14 cellular contexts compared by ENCODE assay signal in the genomic region with DNA sequence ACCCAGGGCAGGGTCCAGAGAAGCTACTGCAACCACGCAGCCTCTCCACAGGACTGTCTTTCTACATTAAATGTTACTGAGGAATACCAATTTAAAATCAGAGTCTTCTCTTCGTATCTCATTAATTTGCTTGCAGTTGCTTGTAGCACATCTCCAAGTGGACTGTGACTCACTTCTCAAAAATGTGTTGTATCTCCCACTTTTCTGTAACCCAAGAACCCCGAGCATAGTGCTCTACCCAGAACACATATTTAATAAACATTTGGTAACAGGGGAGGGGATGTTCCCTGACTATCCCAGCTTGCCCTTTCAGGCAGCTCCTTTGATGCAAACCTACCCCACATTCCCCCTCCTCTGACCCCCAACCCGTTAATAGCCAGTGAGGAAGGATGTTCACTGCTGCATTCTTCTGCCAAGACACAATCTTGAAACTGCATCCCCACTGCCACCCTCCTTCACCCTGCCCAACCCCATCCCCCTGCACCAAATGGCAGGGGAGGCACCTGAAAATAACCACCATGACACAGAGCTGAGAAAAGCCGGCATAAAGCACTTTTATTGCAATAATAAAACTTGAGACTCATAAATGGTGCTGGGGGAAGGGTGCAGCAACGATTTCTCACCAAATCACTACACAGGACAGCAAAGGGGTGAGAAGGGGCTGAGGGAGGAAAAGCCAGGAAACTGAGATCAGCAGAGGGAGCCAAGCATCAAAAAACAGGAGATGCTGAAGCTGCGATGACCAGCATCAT. TPM values are rescaled to one million over a fixed set of nuclear protein-coding genes. Genes with fewer than 3 reads are reported as not detected.
DNase-seq lines count a peak whose midpoint lies in the region; ATAC-seq and TF ChIP-seq lines count a peak whose summit lies in the region.
"Had no signal": no experiment of that assay in that cellular context is flagged by ENCODE, and none has a peak within 500 bp of the region (broad histone marks: within the 10 kb centered on the region; RNA-seq: fewer than 3 reads in every experiment).

No MANE protein-coding gene starts in this region.

- ATAC-seq in activated naive CD8-positive, alpha-beta T cell treated with anti-CD3 and anti-CD28 coated beads, Interleukin-2, amount 50 U/mL, for 24 hours = no peak
- ATAC-seq: natural killer cell had no signal

- H3K36me3 Mint-ChIP-seq in activated naive CD8-positive, alpha-beta T cell = peaks cover 19% of the 10 kb centered on the region
- H3K36me3 Mint-ChIP-seq in activated naive CD8-positive, alpha-beta T cell treated with anti-CD3 and anti-CD28 coated beads for 36 hours = peaks cover 65% of the 10 kb centered on the region
- peaks cover 67% of the 10 kb centered on the region for H3K36me3 Mint-ChIP-seq in activated naive CD8-positive, alpha-beta T cell treated with anti-CD3 and anti-CD28 coated beads, Interleukin-2, amount 50 U/mL, for 24 hours (ENCODE audit: low read depth)
- H3K36me3 Mint-ChIP-seq in glutamatergic neuron (ENCODE audit: unreplicated experiment) (peaks cover 13% of the 10 kb centered on the region), type B pancreatic cell (peaks cover 24% of the 10 kb centered on the region)
- H3K36me3 Mint-ChIP-seq: natural killer cell had no signal

- peaks cover 45% of the 10 kb centered on the region for H3K4me1 Mint-ChIP-seq in activated naive CD8-positive, alpha-beta T cell (ENCODE audit: low read depth)
- peaks cover 50% of the 10 kb centered on the region for H3K4me1 Mint-ChIP-seq in activated naive CD8-positive, alpha-beta T cell treated with anti-CD3 and anti-CD28 coated beads for 36 hours
- peaks cover 46% of the 10 kb centered on the region for H3K4me1 Mint-ChIP-seq in activated naive CD8-positive, alpha-beta T cell treated with anti-CD3 and anti-CD28 coated beads, Interleukin-2, amount 50 U/mL, for 24 hours
- H3K4me1 Mint-ChIP-seq in glutamatergic neuron (ENCODE audit: low read depth, unreplicated experiment) (peaks cover 34% of the 10 kb centered on the region), type B pancreatic cell (ENCODE audit: unreplicated experiment) (no peaks in the 10 kb centered on the region)

- H3K9me3 Mint-ChIP-seq in activated naive CD8-positive, alpha-beta T cell (ENCODE audit: low read depth) = no peaks in the 10 kb centered on the region
- peaks cover 9% of the 10 kb centered on the region for H3K9me3 Mint-ChIP-seq in activated naive CD8-positive, alpha-beta T cell treated with anti-CD3 and anti-CD28 coated beads for 36 hours
- H3K9me3 Mint-ChIP-seq in activated naive CD8-positive, alpha-beta T cell treated with anti-CD3 and anti-CD28 coated beads, Interleukin-2, amount 50 U/mL, for 24 hours = no peaks in the 10 kb centered on the region
- peaks cover 15% of the 10 kb centered on the region for H3K9me3 Mint-ChIP-seq in glutamatergic neuron (ENCODE audit: unreplicated experiment)
- no peaks in the 10 kb centered on the region for H3K9me3 Mint-ChIP-seq in type B pancreatic cell
- H3K9me3 Mint-ChIP-seq: natural killer cell had no signal

- H3K27ac Mint-ChIP-seq in activated naive CD8-positive, alpha-beta T cell = peak overlapping the region; percentile 17
- H3K27ac Mint-ChIP-seq in activated naive CD8-positive, alpha-beta T cell treated with anti-CD3 and anti-CD28 coated beads for 36 hours = no peak overlapping the region
- H3K27ac Mint-ChIP-seq in activated naive CD8-positive, alpha-beta T cell treated with anti-CD3 and anti-CD28 coated beads, Interleukin-2, amount 50 U/mL, for 24 hours = peak overlapping the region; percentile 48
- peak overlapping the region; percentile 92 for H3K27ac Mint-ChIP-seq in glutamatergic neuron (ENCODE audit: unreplicated experiment)
- H3K27ac Mint-ChIP-seq in type B pancreatic cell = peak overlapping the region; percentile 13
- H3K27ac Mint-ChIP-seq: natural killer cell had no signal

- DNase-seq in activated naive CD8-positive, alpha-beta T cell treated with anti-CD3 and anti-CD28 coated beads for 36 hours = no peak
- DNase-seq in activated naive CD8-positive, alpha-beta T cell treated with anti-CD3 and anti-CD28 coated beads, Interleukin-2, amount 50 U/mL, for 24 hours = no peak
- no peak for DNase-seq in glutamatergic neuron
- DNase-seq in type B pancreatic cell (ENCODE audit: extremely low spot score, unreplicated experiment) = no peak
- no peak for DNase-seq in NCI-H1092 treated with DMSO at 0.1 percent for 48 hours (lab: John Stamatoyannopoulos, UW)
- DNase-seq in NCI-H2171 treated with DMSO at 0.1 percent for 48 hours (lab: John Stamatoyannopoulos, UW) = no peak
- DNase-seq in NCI-H345 treated with DMSO at 0.1 percent for 48 hours (lab: John Stamatoyannopoulos, UW; ENCODE audit: unreplicated experiment) = no peak
- DNase-seq: effector memory CD4-positive, alpha-beta T cell; KG1; natural killer cell; NCI-H2107; stimulated activated CD4-positive, alpha-beta T cell treated with anti-CD3 and anti-CD28 coated beads, Interleukin-15, amount 100 ng/mL, for 24 hours; stimulated activated naive CD4-positive, alpha-beta T cell treated with Interleukin-2 at 50 U/mL for 16 hours had no signal

- no peak overlapping the region for H3K4me3 Mint-ChIP-seq in activated naive CD8-positive, alpha-beta T cell
- H3K4me3 Mint-ChIP-seq in activated naive CD8-positive, alpha-beta T cell treated with anti-CD3 and anti-CD28 coated beads for 36 hours = no peak overlapping the region
- H3K4me3 Mint-ChIP-seq in activated naive CD8-positive, alpha-beta T cell treated with anti-CD3 and anti-CD28 coated beads, Interleukin-2, amount 50 U/mL, for 24 hours = no peak overlapping the region
- H3K4me3 Mint-ChIP-seq in glutamatergic neuron (ENCODE audit: unreplicated experiment) (peak overlapping the region; percentile 52), type B pancreatic cell (no peak overlapping the region)
- H3K4me3 Mint-ChIP-seq: natural killer cell had no signal

- H3K27me3 Mint-ChIP-seq in activated naive CD8-positive, alpha-beta T cell = no peaks in the 10 kb centered on the region
- H3K27me3 Mint-ChIP-seq in activated naive CD8-positive, alpha-beta T cell treated with anti-CD3 and anti-CD28 coated beads for 36 hours = no peaks in the 10 kb centered on the region
- no peaks in the 10 kb centered on the region for H3K27me3 Mint-ChIP-seq in activated naive CD8-positive, alpha-beta T cell treated with anti-CD3 and anti-CD28 coated beads, Interleukin-2, amount 50 U/mL, for 24 hours
- H3K27me3 Mint-ChIP-seq in glutamatergic neuron (ENCODE audit: unreplicated experiment) (peaks cover 8% of the 10 kb centered on the region), type B pancreatic cell (no peaks in the 10 kb centered on the region)

- TF ChIP-seq CTCF in glutamatergic neuron (IDR thresholded peaks at IDR 0.05; ENCODE audit: partially characterized antibody, unreplicated experiment) = no peak
- TF ChIP-seq CTCF in type B pancreatic cell (conservative IDR thresholded peaks at IDR 0.05) = no peak

RNA-seq across cellular contexts. Expression of a gene that starts 24.2 kb away (rescaled TPM):
- 100 to 1,000 TPM; 315 to 324 TPM for total RNA-seq in activated naive CD8-positive, alpha-beta T cell treated with anti-CD3 and anti-CD28 coated beads for 36 hours
- 350 TPM for total RNA-seq in glutamatergic neuron (ENCODE audit: unreplicated experiment)
- 149 and 177 TPM in 2 replicates for total RNA-seq in type B pancreatic cell (ENCODE audit: low replicate concordance)

RNA-seq across cellular contexts. Expression of a gene that starts 39.7 kb away (rescaled TPM):
- 1 to 10 TPM; 3.3 to 3.9 TPM for total RNA-seq in activated naive CD8-positive, alpha-beta T cell treated with anti-CD3 and anti-CD28 coated beads for 36 hours
- total RNA-seq in glutamatergic neuron (ENCODE audit: unreplicated experiment) = 4.0 TPM
- total RNA-seq in type B pancreatic cell (ENCODE audit: low replicate concordance) = 4.9 and 7.4 TPM in 2 replicates
